19 cellular contexts compared by ENCODE assay signal in the genomic region with DNA sequence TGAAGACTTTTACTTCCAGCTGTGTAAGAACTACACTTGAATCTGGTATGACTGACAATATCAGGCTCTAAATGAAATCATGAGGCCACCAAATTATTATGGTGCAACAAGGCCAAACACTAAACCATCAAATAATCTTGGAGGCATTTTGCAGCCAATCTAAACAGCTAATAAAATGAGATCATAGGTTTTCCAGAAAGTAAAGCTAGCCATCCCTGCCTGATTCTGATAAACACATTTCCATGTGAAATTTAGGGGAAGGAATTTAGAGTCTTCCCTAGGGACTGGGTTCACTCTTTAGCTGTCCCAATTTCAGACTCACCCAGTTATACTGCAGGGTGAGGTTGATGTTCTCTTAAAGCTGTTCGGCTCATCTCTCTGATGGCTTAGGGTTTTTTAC.
"Had no signal": no experiment of that assay in that cellular context is flagged by ENCODE, and none has a peak within 500 bp of the region (broad histone marks: within the 10 kb centered on the region; RNA-seq: fewer than 3 reads in every experiment).

No MANE protein-coding gene starts in this region.

- FAIRE-seq: bronchial epithelial cell had no signal

- H3K27me3 ChIP-seq: gastrocnemius medialis, heart left ventricle, upper lobe of left lung had no signal

- H3K4me3 ChIP-seq: gastrocnemius medialis, heart left ventricle, lower lobe of right lung, upper lobe of left lung had no signal

- H3K27ac ChIP-seq: epithelial cell of prostate, gastrocnemius medialis, lower lobe of right lung, upper lobe of left lung had no signal

- H3K36me3 ChIP-seq: gastrocnemius medialis, heart left ventricle, lower lobe of right lung, upper lobe of left lung had no signal

- ATAC-seq: activated CD4-positive, alpha-beta T cell treated with anti-CD3 and anti-CD28 coated beads for 36 hours; activated T-cell treated with anti-CD3 and anti-CD28 coated beads, Interleukin-2, amount 50 U/mL, for 4 hours; gastrocnemius medialis; lower lobe of right lung; naive thymus-derived CD4-positive, alpha-beta T cell; stimulated activated naive CD8-positive, alpha-beta T cell treated with anti-CD3 and anti-CD28 coated beads, Interleukin-15, Interleukin-2, amounts not matched to agents 100 U/mL and 50 U/mL, for 24 hours; WTC11 had no signal

- H3K9me3 ChIP-seq: gastrocnemius medialis, heart left ventricle, lower lobe of right lung, upper lobe of left lung had no signal

- DNase-seq: activated CD4-positive, alpha-beta T cell treated with anti-CD3 and anti-CD28 coated beads for 36 hours; activated CD4-positive, alpha-beta T cell treated with anti-CD3 and anti-CD28 coated beads, Interleukin-2, amount 50 U/mL, for 48 hours; activated CD8-positive, alpha-beta memory T cell treated with anti-CD3 and anti-CD28 coated beads, Interleukin-2, amount 50 U/mL, for 48 hours; activated naive CD4-positive, alpha-beta T cell; activated T-cell treated with anti-CD3 and anti-CD28 coated beads, Interleukin-2, amount 50 U/mL, for 4 hours; gastrocnemius medialis; heart left ventricle; islet precursor cell; left cardiac atrium; lower lobe of right lung; naive thymus-derived CD4-positive, alpha-beta T cell; stimulated activated CD4-positive, alpha-beta T cell treated with anti-CD3 and anti-CD28 coated beads, Interleukin-12 subunit alpha, Interleukin-12 subunit beta, amount 100 ng/mL, for 4 hours; stimulated activated CD4-positive, alpha-beta T cell treated with anti-CD3 and anti-CD28 coated beads, Interleukin-4, amount 100 ng/mL, for 4 hours; stimulated activated naive CD8-positive, alpha-beta T cell treated with anti-CD3 and anti-CD28 coated beads, Interleukin-15, Interleukin-2, amounts not matched to agents 100 U/mL and 50 U/mL, for 24 hours; T-helper 9 cell; upper lobe of left lung had no signal

- H3K4me1 ChIP-seq: gastrocnemius medialis, lower lobe of right lung, upper lobe of left lung had no signal
